Comparison of ENCODE assay signal across 18 cellular contexts in the genomic region with DNA sequence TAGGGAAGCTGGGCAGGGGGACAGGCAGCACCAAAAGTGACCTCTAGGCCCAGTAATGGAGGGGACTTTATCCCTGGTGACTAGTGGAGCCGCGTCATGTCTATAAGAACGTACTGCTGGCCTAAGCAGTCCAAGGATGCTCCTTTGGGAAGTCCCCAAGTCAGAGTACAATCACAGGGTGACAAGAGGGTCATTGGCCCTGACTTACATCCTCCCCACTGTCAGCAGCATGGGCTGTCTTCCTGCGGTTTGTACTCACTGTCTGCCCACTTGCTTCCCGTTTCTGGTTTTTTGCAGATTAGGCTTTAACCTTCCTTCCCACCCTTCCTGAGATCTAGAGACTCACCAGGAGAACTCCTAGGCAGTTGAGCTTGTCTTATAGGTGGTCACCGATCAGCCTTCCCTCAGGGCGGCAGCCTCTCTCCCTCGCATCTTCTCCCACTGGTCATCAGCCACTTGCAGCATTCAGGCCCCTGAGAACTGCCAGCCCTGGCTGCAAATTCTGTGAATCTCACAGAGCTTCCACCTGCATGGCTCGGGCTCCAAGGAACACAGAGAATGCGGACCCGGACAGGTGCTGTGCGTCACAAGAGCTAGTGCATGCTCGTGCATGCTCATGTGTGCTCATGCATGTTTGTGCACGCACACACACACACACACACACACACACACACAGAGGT.
DNase-seq lines count a peak whose midpoint lies in the region; ATAC-seq and TF ChIP-seq lines count a peak whose summit lies in the region.
"Had no signal": no experiment of that assay in that cellular context is flagged by ENCODE, and none has a peak within 500 bp of the region (broad histone marks: within the 10 kb centered on the region; RNA-seq: fewer than 3 reads in every experiment).

No MANE protein-coding gene starts in this region.

- no peaks in the 10 kb centered on the region for H3K9me3 Mint-ChIP-seq in activated CD4-positive, alpha-beta T cell treated with anti-CD3 and anti-CD28 coated beads for 36 hours (ENCODE audit: low read depth)
- H3K9me3 Mint-ChIP-seq in activated T-helper 1 cell treated with anti-CD3 and anti-CD28 coated beads, Interleukin-12 subunit alpha, Interleukin-12 subunit beta, Interleukin-2, Interleukin-4 antibody, amounts not matched to agents 30 ng/mL and 10 ng/mL and 1 ng/mL, durations not matched to agents 14 hours and 24 hours and 36 hours = no peaks in the 10 kb centered on the region
- H3K9me3 Mint-ChIP-seq: activated naive CD4-positive, alpha-beta T cell treated with anti-CD3 and anti-CD28 coated beads, Interleukin-2, amount 50 U/mL, for 24 hours; H9 had no signal

- H3K9me3 ChIP-seq in lung (ENCODE audit: control insufficient read depth in 2 of 2, insufficient read depth in 1 of 2, low read length in 1 of 2) (no peaks in the 10 kb centered on the region), vagina (no peaks in the 10 kb centered on the region)
- H3K9me3 ChIP-seq: spleen, tibial artery had no signal

- peak; percentile 47 for ATAC-seq in activated CD4-positive, alpha-beta T cell treated with anti-CD3 and anti-CD28 coated beads for 36 hours
- ATAC-seq in lung (ENCODE audit: insufficient read depth, low FRiP score) = peak; percentile 61
- ATAC-seq in GM19395 (IDR thresholded peaks at IDR 0.05; ENCODE audit: unreplicated experiment) = no peak
- ATAC-seq in HG02610 (IDR thresholded peaks at IDR 0.05; ENCODE audit: unreplicated experiment) = no peak
- ATAC-seq: esophagus mucosa had no signal

- H3K27ac ChIP-seq in dorsolateral prefrontal cortex = peak overlapping the region in 39 of 59 donors; percentile 6 to 87 (median 65)
- H3K27ac ChIP-seq in lung (ENCODE audit: low read depth in 1 of 2, low read length in 1 of 2) = peak overlapping the region in 1 of 2 donors; percentile 20
- peak overlapping the region; percentile 70 for H3K27ac ChIP-seq in vagina
- H3K27ac ChIP-seq: SK-N-MC had no signal

- H3K4me1 ChIP-seq in lung (ENCODE audit: control insufficient read depth in 2 of 2, insufficient read depth in 2 of 2, low read length in 2 of 2) (peaks cover 0 to 17% of the 10 kb centered on the region in 2 donors), vagina (peaks cover 44% of the 10 kb centered on the region)

- no peak for TF ChIP-seq POLR2A in vagina (IDR thresholded peaks at IDR 0.05)

- H3K4me1 Mint-ChIP-seq in activated CD4-positive, alpha-beta T cell treated with anti-CD3 and anti-CD28 coated beads for 36 hours = peaks cover 9% of the 10 kb centered on the region
- peaks cover 13% of the 10 kb centered on the region for H3K4me1 Mint-ChIP-seq in activated T-helper 1 cell treated with anti-CD3 and anti-CD28 coated beads, Interleukin-12 subunit alpha, Interleukin-12 subunit beta, Interleukin-2, Interleukin-4 antibody, amounts not matched to agents 30 ng/mL and 10 ng/mL and 1 ng/mL, durations not matched to agents 14 hours and 24 hours and 36 hours (ENCODE audit: low read depth)

- WGBS in lung, 2 donors = 49 to 67% methylated on average over 14 of the region's 14 CpGs

- H3K27me3 Mint-ChIP-seq in activated CD4-positive, alpha-beta T cell treated with anti-CD3 and anti-CD28 coated beads for 36 hours = no peaks in the 10 kb centered on the region
- no peaks in the 10 kb centered on the region for H3K27me3 Mint-ChIP-seq in activated T-helper 1 cell treated with anti-CD3 and anti-CD28 coated beads, Interleukin-12 subunit alpha, Interleukin-12 subunit beta, Interleukin-2, Interleukin-4 antibody, amounts not matched to agents 30 ng/mL and 10 ng/mL and 1 ng/mL, durations not matched to agents 14 hours and 24 hours and 36 hours (ENCODE audit: insufficient read depth)
- H3K27me3 Mint-ChIP-seq: activated naive CD4-positive, alpha-beta T cell treated with anti-CD3 and anti-CD28 coated beads, Interleukin-2, amount 50 U/mL, for 24 hours had no signal

- TF ChIP-seq CTCF in dorsolateral prefrontal cortex (IDR thresholded peaks at IDR 0.05 in 54 of 56, conservative IDR thresholded peaks at IDR 0.05 in 2 of 56; ENCODE audit: low read depth in 1 of 56, partially characterized antibody in 56 of 56) = no peak
- TF ChIP-seq CTCF in lung (IDR thresholded peaks at IDR 0.05; ENCODE audit: control extremely low read depth, extremely low read depth) = no peak
- TF ChIP-seq CTCF in vagina (IDR thresholded peaks at IDR 0.05) = no peak

- POLR2A ChIA-PET in activated CD4-positive, alpha-beta T cell treated with anti-CD3 and anti-CD28 coated beads for 36 hours (lab: Charles Lee) = no interaction called here

- intact Hi-C loops in activated CD4-positive, alpha-beta T cell treated with anti-CD3 and anti-CD28 coated beads for 36 hours (cut with DNase I, micrococcal nuclease) = loop anchor here in 1 of 2 experiments (10.0 kb wide), 1 partner anchor 603 kb away; no protein-coding TSS in a partner anchor
- intact Hi-C loops in dorsolateral prefrontal cortex (cut with DNase I) = loop anchor here in 1 of 2 donors (2.0 to 10.0 kb wide), 2 partner anchors 45 to 147 kb away; no protein-coding TSS in a partner anchor
- intact Hi-C loops in vagina (cut with DNase I) = no loop called here
- intact Hi-C loops in activated T-helper 1 cell treated with anti-CD3 and anti-CD28 coated beads, Interleukin-12 subunit alpha, Interleukin-12 subunit beta, Interleukin-2, Interleukin-4 antibody, amounts not matched to agents 30 ng/mL and 10 ng/mL and 1 ng/mL, durations not matched to agents 14 hours and 24 hours and 36 hours (cut with micrococcal nuclease) = no loop called here

- no peak overlapping the region for H3K27ac Mint-ChIP-seq in activated CD4-positive, alpha-beta T cell treated with anti-CD3 and anti-CD28 coated beads for 36 hours
- no peak overlapping the region for H3K27ac Mint-ChIP-seq in activated T-helper 1 cell treated with anti-CD3 and anti-CD28 coated beads, Interleukin-12 subunit alpha, Interleukin-12 subunit beta, Interleukin-2, Interleukin-4 antibody, amounts not matched to agents 30 ng/mL and 10 ng/mL and 1 ng/mL, durations not matched to agents 14 hours and 24 hours and 36 hours
- H3K27ac Mint-ChIP-seq: activated naive CD4-positive, alpha-beta T cell treated with anti-CD3 and anti-CD28 coated beads, Interleukin-2, amount 50 U/mL, for 24 hours had no signal

- H3K4me3 Mint-ChIP-seq in activated CD4-positive, alpha-beta T cell treated with anti-CD3 and anti-CD28 coated beads for 36 hours = no peak overlapping the region
- no peak overlapping the region for H3K4me3 Mint-ChIP-seq in activated T-helper 1 cell treated with anti-CD3 and anti-CD28 coated beads, Interleukin-12 subunit alpha, Interleukin-12 subunit beta, Interleukin-2, Interleukin-4 antibody, amounts not matched to agents 30 ng/mL and 10 ng/mL and 1 ng/mL, durations not matched to agents 14 hours and 24 hours and 36 hours
- H3K4me3 Mint-ChIP-seq: activated naive CD4-positive, alpha-beta T cell treated with anti-CD3 and anti-CD28 coated beads, Interleukin-2, amount 50 U/mL, for 24 hours; H9 had no signal

- CTCF ChIA-PET in activated CD4-positive, alpha-beta T cell treated with anti-CD3 and anti-CD28 coated beads for 36 hours (lab: Charles Lee) = interaction anchor here (1.4 kb wide), 1 partner anchor 18 kb away, joined by 4 read pairs; no protein-coding TSS in a partner anchor

- no peak for DNase-seq in activated CD4-positive, alpha-beta T cell treated with anti-CD3 and anti-CD28 coated beads for 36 hours
- DNase-seq in activated CD4-positive, alpha-beta T cell treated with anti-CD3 and anti-CD28 coated beads for 48 hours = no peak
- DNase-seq in dorsolateral prefrontal cortex (no peak), lung (ENCODE audit: low spot score) (no peak), vagina (ENCODE audit: extremely low spot score in 2 of 2) (no peak)
- no peak for DNase-seq in activated T-helper 1 cell treated with anti-CD3 and anti-CD28 coated beads, Interleukin-12 subunit alpha, Interleukin-12 subunit beta, Interleukin-2, Interleukin-4 antibody, amounts not matched to agents 30 ng/mL and 10 ng/mL and 1 ng/mL, durations not matched to agents 14 hours and 24 hours and 36 hours (ENCODE audit: low spot score)
- DNase-seq: activated CD4-positive, alpha-beta T cell treated with anti-CD3 and anti-CD28 coated beads, Interleukin-2, amount 50 U/mL, for 4 hours; cerebellar nuclear complex; H9; NCI-H1694 treated with DMSO at 0.1 percent for 48 hours; NCI-H526 treated with DMSO at 0.1 percent for 48 hours; spleen had no signal

- no peaks in the 10 kb centered on the region for H3K27me3 ChIP-seq in dorsolateral prefrontal cortex
- H3K27me3 ChIP-seq in lung (ENCODE audit: control insufficient read depth, insufficient read depth) = no peaks in the 10 kb centered on the region
- H3K27me3 ChIP-seq in vagina = no peaks in the 10 kb centered on the region
- H3K27me3 ChIP-seq: spleen, tibial artery had no signal

- H3K36me3 Mint-ChIP-seq in activated CD4-positive, alpha-beta T cell treated with anti-CD3 and anti-CD28 coated beads for 36 hours (ENCODE audit: low read depth) = no peaks in the 10 kb centered on the region
- no peaks in the 10 kb centered on the region for H3K36me3 Mint-ChIP-seq in activated T-helper 1 cell treated with anti-CD3 and anti-CD28 coated beads, Interleukin-12 subunit alpha, Interleukin-12 subunit beta, Interleukin-2, Interleukin-4 antibody, amounts not matched to agents 30 ng/mL and 10 ng/mL and 1 ng/mL, durations not matched to agents 14 hours and 24 hours and 36 hours (ENCODE audit: low read depth)
- H3K36me3 Mint-ChIP-seq: activated naive CD4-positive, alpha-beta T cell treated with anti-CD3 and anti-CD28 coated beads, Interleukin-2, amount 50 U/mL, for 24 hours had no signal

- H3K4me3 ChIP-seq in dorsolateral prefrontal cortex (no peak overlapping the region), lung (no peak overlapping the region), vagina (no peak overlapping the region)
- H3K4me3 ChIP-seq: SK-N-MC, spleen, tibial artery had no signal

- H3K36me3 ChIP-seq in lung (ENCODE audit: control insufficient read depth in 2 of 2, insufficient read depth in 2 of 2, low read length in 2 of 2) (no peaks in the 10 kb centered on the region), vagina (no peaks in the 10 kb centered on the region)
- H3K36me3 ChIP-seq: spleen, tibial artery had no signal

Comparison
In these comparisons a context has a peak if more than half of its experiments do, and no peak if none do; other contexts are left out.
1. ATAC-seq: peak in activated CD4-positive, alpha-beta T cell treated with anti-CD3 and anti-CD28 coated beads for 36 hours (single experiment) and lung (single experiment); none in GM19395 (single experiment) and HG02610 (single experiment).